Comparison of ENCODE assay signal across 23 cellular contexts in genomic region chr3:55633333-55633732, GRCh38.
"Had no signal": no experiment of that assay in that cellular context is flagged by ENCODE, and none has a peak within 500 bp of the region (broad histone marks: within the 10 kb centered on the region; RNA-seq: fewer than 3 reads in every experiment).

No MANE protein-coding gene starts in this region.

- DNase-seq: effector CD4-positive, alpha-beta T cell; glutamatergic neuron; islet precursor cell; mammary epithelial cell; mucosa of descending colon; naive thymus-derived CD8-positive, alpha-beta T cell; psoas muscle; retina; spleen; stimulated activated CD4-positive, alpha-beta T cell treated with anti-CD3 and anti-CD28 coated beads, Interleukin-15, amount 100 ng/mL, for 24 hours; stimulated activated CD4-positive, alpha-beta T cell treated with anti-CD3 and anti-CD28 coated beads, Interleukin-1b, Interleukin-23, amount 100 ng/mL, for 48 hours; stimulated activated CD4-positive, alpha-beta T cell treated with anti-CD3 and anti-CD28 coated beads, Interleukin-4, amount 100 ng/mL, for 4 hours; stimulated activated naive CD4-positive, alpha-beta T cell; stomach; substantia nigra; transverse colon had no signal

- ATAC-seq: esophagus mucosa; gastroesophageal sphincter; left lobe of liver; mucosa of descending colon; naive thymus-derived CD8-positive, alpha-beta T cell; psoas muscle; sciatic nerve had no signal

- H3K4me1 ChIP-seq: gastroesophageal sphincter, psoas muscle, spleen had no signal

- H3K4me3 Mint-ChIP-seq: naive thymus-derived CD8-positive, alpha-beta T cell had no signal

- H3K36me3 Mint-ChIP-seq: naive thymus-derived CD8-positive, alpha-beta T cell had no signal

- H3K27ac ChIP-seq: coronary artery, gastroesophageal sphincter, neutrophil, psoas muscle, spleen, stomach, thoracic aorta, transverse colon had no signal

- H3K27me3 ChIP-seq: gastroesophageal sphincter, neutrophil, spleen, stomach, transverse colon had no signal

- H3K27ac Mint-ChIP-seq: naive thymus-derived CD8-positive, alpha-beta T cell had no signal

- H3K36me3 ChIP-seq: gastroesophageal sphincter, neutrophil, spleen, stomach, thoracic aorta, transverse colon had no signal

- H3K4me3 ChIP-seq: coronary artery, gastroesophageal sphincter, mucosa of descending colon, psoas muscle, spleen, stomach, thoracic aorta, transverse colon had no signal

- H3K4me1 Mint-ChIP-seq: naive thymus-derived CD8-positive, alpha-beta T cell had no signal

- H3K9me3 ChIP-seq: gastroesophageal sphincter, mucosa of descending colon, neutrophil, psoas muscle, spleen, stomach, thoracic aorta, transverse colon had no signal
